Comparison of ENCODE assay signal across 13 cellular contexts in genomic region chr13:109783447-109783814, GRCh38. TPM values are rescaled to one million over a fixed set of nuclear protein-coding genes. Genes with fewer than 3 reads are reported as not detected.
DNase-seq lines count a peak whose midpoint lies in the region; ATAC-seq, FAIRE-seq and TF ChIP-seq lines count a peak whose summit lies in the region.
"Had no signal": no experiment of that assay in that cellular context is flagged by ENCODE, and none has a peak within 500 bp of the region (broad histone marks: within the 10 kb centered on the region; RNA-seq: fewer than 3 reads in every experiment).

No MANE protein-coding gene starts in this region.

- H3K27me3 ChIP-seq in GM23338 (ENCODE audit: insufficient read depth) (no peaks in the 10 kb centered on the region; the same call in 1 of the 2 replicates), astrocyte (ENCODE audit: insufficient read depth, low read length) (no peaks in the 10 kb centered on the region), lower lobe of right lung (ENCODE audit: low read depth) (no peaks in the 10 kb centered on the region)

- peak overlapping the region; percentile 85 for H3K4me2 ChIP-seq in GM23338
- H3K4me2 ChIP-seq in astrocyte (ENCODE audit: low read length), result peak overlapping the region; percentile 91

- H3K9me2 ChIP-seq in GM23338 (ENCODE audit: insufficient read depth), result no peaks in the 10 kb centered on the region

- intact Hi-C loops in lower lobe of right lung (cut with DNase I), result no loop called here

- peaks cover 34% of the 10 kb centered on the region for H3K4me1 Mint-ChIP-seq in GM23338
- peaks cover 25% of the 10 kb centered on the region for H3K4me1 Mint-ChIP-seq in astrocyte (ENCODE audit: low read depth, unreplicated experiment)

- H3K9me3 ChIP-seq in astrocyte (ENCODE audit: insufficient read depth, low read depth, low read length) (no peaks in the 10 kb centered on the region), lower lobe of right lung (no peaks in the 10 kb centered on the region)

- peaks cover 14% of the 10 kb centered on the region; the same call in 2 of the 3 replicates for H3K36me3 Mint-ChIP-seq in GM23338 (ENCODE audit: low read depth)
- peaks cover 4% of the 10 kb centered on the region for H3K36me3 Mint-ChIP-seq in astrocyte (ENCODE audit: low read depth, unreplicated experiment)

- H3K79me2 ChIP-seq in GM23338 (replicated peaks; ENCODE audit: insufficient read depth), result peaks cover 41% of the 10 kb centered on the region
- peaks cover 64% of the 10 kb centered on the region for H3K79me2 ChIP-seq in astrocyte (ENCODE audit: insufficient read depth, low read length)

- TF ChIP-seq CTCF in 22Rv1 (IDR thresholded peaks at IDR 0.05), result no peak
- peak in 1 of 2 experiments; percentile 59; a peak in 2 of 4 replicates for TF ChIP-seq CTCF in GM23338 (conservative IDR thresholded peaks at IDR 0.05; ENCODE audit: low read depth in 2 of 2)
- TF ChIP-seq CTCF in astrocyte (IDR thresholded peaks at IDR 0.05; ENCODE audit: insufficient read depth, low read depth, low read length), result no peak
- no peak for TF ChIP-seq CTCF in lower lobe of right lung (IDR thresholded peaks at IDR 0.05)
- no peak for TF ChIP-seq CTCF in omental fat pad (IDR thresholded peaks at IDR 0.05)

- peak overlapping the region; percentile 21; the same call in 1 of the 3 replicates for H3K4me3 Mint-ChIP-seq in GM23338
- no peak overlapping the region for H3K4me3 Mint-ChIP-seq in astrocyte (ENCODE audit: unreplicated experiment)
- H3K4me3 Mint-ChIP-seq: activated T-cell treated with anti-CD3 and anti-CD28 coated beads, Interleukin-2, amount 50 U/mL, for 24 hours had no signal

- no peak overlapping the region for H3K27ac Mint-ChIP-seq in GM23338
- no peak overlapping the region for H3K27ac Mint-ChIP-seq in astrocyte (ENCODE audit: unreplicated experiment)
- H3K27ac Mint-ChIP-seq: activated T-cell treated with anti-CD3 and anti-CD28 coated beads, Interleukin-2, amount 50 U/mL, for 24 hours had no signal

- no peak for FAIRE-seq in astrocyte (lab: Jason Lieb, UNC)

- H3K36me3 ChIP-seq in GM23338 (ENCODE audit: insufficient read depth) (no peaks in the 10 kb centered on the region), astrocyte (ENCODE audit: insufficient read depth, low read length) (no peaks in the 10 kb centered on the region), lower lobe of right lung (peaks cover 35% of the 10 kb centered on the region)

- H3K27ac ChIP-seq in 22Rv1, result peak overlapping the region; percentile 90
- no peak overlapping the region for H3K27ac ChIP-seq in GM23338 (ENCODE audit: low read depth)
- H3K27ac ChIP-seq in astrocyte (ENCODE audit: low read depth, low read length), result no peak overlapping the region
- H3K27ac ChIP-seq in lower lobe of right lung, result no peak overlapping the region

- peak; percentile 81 for DNase-seq in GM23338 (ENCODE audit: low spot score)
- no peak for DNase-seq in astrocyte (ENCODE audit: low read depth)
- DNase-seq in lower lobe of right lung, result no peak
- DNase-seq in NCI-H2227 treated with DMSO at 0.1 percent for 48 hours (lab: John Stamatoyannopoulos, UW), result no peak
- DNase-seq in omental fat pad (ENCODE audit: low spot score), result no peak
- DNase-seq: activated T-cell treated with anti-CD3 and anti-CD28 coated beads, Interleukin-2, amount 50 U/mL, for 24 hours; cerebellar nuclear complex; NCI-H1436 treated with DMSO at 0.1 percent for 48 hours; stimulated activated CD8-positive, alpha-beta memory T cell treated with anti-CD3 and anti-CD28 coated beads, Interleukin-4, amount 100 ng/mL, for 48 hours had no signal

- peak overlapping the region; percentile 69 for H3K4me3 ChIP-seq in GM23338
- H3K4me3 ChIP-seq in astrocyte (ENCODE audit: insufficient read depth, low read depth, low read length), result no peak overlapping the region
- peak overlapping the region; percentile 59 for H3K4me3 ChIP-seq in lower lobe of right lung

- H3K4me1 ChIP-seq in GM23338 (ENCODE audit: insufficient read depth) (peaks cover 35% of the 10 kb centered on the region), astrocyte (ENCODE audit: insufficient read depth, low read length) (peaks cover 30% of the 10 kb centered on the region), lower lobe of right lung (peaks cover 60% of the 10 kb centered on the region)

- H4K20me1 ChIP-seq in GM23338 (replicated peaks; ENCODE audit: insufficient read depth), result peaks cover 26% of the 10 kb centered on the region
- peaks cover 30% of the 10 kb centered on the region for H4K20me1 ChIP-seq in astrocyte (ENCODE audit: insufficient read depth, low read length)

- peak; percentile 50 for ATAC-seq in GM23338
- no peak for ATAC-seq in lower lobe of right lung
- ATAC-seq in HG02884 (IDR thresholded peaks at IDR 0.05; ENCODE audit: unreplicated experiment), result no peak
- no peak for ATAC-seq in omental fat pad (ENCODE audit: low FRiP score)
- no peak for ATAC-seq in HG03469 (IDR thresholded peaks at IDR 0.05; ENCODE audit: unreplicated experiment)

- no peaks in the 10 kb centered on the region for H3F3A ChIP-seq in GM23338 (replicated peaks; ENCODE audit: low read depth)

- H3K9ac ChIP-seq in astrocyte (ENCODE audit: low read length), result no peak overlapping the region

- H3K9me3 Mint-ChIP-seq in GM23338, result no peaks in the 10 kb centered on the region
- no peaks in the 10 kb centered on the region for H3K9me3 Mint-ChIP-seq in astrocyte (ENCODE audit: unreplicated experiment)
- H3K9me3 Mint-ChIP-seq: activated T-cell treated with anti-CD3 and anti-CD28 coated beads, Interleukin-2, amount 50 U/mL, for 24 hours; CD4-positive, alpha-beta T cell had no signal

- H2AFZ ChIP-seq in GM23338 (no peak overlapping the region), astrocyte (ENCODE audit: low read depth, low read length) (no peak overlapping the region)

- H3K27me3 Mint-ChIP-seq in GM23338 (ENCODE audit: insufficient read depth, low read depth, poor library complexity), result peaks cover 2% of the 10 kb centered on the region
- H3K27me3 Mint-ChIP-seq in astrocyte (ENCODE audit: low read depth, unreplicated experiment), result no peaks in the 10 kb centered on the region
- H3K27me3 Mint-ChIP-seq: CD4-positive, alpha-beta T cell had no signal

TF ChIP-seq in GM23338, 12 proteins besides CTCF, POLR2A, EP300 and RAD21 (continues in another document):
- TF ChIP-seq, protein P1, sequence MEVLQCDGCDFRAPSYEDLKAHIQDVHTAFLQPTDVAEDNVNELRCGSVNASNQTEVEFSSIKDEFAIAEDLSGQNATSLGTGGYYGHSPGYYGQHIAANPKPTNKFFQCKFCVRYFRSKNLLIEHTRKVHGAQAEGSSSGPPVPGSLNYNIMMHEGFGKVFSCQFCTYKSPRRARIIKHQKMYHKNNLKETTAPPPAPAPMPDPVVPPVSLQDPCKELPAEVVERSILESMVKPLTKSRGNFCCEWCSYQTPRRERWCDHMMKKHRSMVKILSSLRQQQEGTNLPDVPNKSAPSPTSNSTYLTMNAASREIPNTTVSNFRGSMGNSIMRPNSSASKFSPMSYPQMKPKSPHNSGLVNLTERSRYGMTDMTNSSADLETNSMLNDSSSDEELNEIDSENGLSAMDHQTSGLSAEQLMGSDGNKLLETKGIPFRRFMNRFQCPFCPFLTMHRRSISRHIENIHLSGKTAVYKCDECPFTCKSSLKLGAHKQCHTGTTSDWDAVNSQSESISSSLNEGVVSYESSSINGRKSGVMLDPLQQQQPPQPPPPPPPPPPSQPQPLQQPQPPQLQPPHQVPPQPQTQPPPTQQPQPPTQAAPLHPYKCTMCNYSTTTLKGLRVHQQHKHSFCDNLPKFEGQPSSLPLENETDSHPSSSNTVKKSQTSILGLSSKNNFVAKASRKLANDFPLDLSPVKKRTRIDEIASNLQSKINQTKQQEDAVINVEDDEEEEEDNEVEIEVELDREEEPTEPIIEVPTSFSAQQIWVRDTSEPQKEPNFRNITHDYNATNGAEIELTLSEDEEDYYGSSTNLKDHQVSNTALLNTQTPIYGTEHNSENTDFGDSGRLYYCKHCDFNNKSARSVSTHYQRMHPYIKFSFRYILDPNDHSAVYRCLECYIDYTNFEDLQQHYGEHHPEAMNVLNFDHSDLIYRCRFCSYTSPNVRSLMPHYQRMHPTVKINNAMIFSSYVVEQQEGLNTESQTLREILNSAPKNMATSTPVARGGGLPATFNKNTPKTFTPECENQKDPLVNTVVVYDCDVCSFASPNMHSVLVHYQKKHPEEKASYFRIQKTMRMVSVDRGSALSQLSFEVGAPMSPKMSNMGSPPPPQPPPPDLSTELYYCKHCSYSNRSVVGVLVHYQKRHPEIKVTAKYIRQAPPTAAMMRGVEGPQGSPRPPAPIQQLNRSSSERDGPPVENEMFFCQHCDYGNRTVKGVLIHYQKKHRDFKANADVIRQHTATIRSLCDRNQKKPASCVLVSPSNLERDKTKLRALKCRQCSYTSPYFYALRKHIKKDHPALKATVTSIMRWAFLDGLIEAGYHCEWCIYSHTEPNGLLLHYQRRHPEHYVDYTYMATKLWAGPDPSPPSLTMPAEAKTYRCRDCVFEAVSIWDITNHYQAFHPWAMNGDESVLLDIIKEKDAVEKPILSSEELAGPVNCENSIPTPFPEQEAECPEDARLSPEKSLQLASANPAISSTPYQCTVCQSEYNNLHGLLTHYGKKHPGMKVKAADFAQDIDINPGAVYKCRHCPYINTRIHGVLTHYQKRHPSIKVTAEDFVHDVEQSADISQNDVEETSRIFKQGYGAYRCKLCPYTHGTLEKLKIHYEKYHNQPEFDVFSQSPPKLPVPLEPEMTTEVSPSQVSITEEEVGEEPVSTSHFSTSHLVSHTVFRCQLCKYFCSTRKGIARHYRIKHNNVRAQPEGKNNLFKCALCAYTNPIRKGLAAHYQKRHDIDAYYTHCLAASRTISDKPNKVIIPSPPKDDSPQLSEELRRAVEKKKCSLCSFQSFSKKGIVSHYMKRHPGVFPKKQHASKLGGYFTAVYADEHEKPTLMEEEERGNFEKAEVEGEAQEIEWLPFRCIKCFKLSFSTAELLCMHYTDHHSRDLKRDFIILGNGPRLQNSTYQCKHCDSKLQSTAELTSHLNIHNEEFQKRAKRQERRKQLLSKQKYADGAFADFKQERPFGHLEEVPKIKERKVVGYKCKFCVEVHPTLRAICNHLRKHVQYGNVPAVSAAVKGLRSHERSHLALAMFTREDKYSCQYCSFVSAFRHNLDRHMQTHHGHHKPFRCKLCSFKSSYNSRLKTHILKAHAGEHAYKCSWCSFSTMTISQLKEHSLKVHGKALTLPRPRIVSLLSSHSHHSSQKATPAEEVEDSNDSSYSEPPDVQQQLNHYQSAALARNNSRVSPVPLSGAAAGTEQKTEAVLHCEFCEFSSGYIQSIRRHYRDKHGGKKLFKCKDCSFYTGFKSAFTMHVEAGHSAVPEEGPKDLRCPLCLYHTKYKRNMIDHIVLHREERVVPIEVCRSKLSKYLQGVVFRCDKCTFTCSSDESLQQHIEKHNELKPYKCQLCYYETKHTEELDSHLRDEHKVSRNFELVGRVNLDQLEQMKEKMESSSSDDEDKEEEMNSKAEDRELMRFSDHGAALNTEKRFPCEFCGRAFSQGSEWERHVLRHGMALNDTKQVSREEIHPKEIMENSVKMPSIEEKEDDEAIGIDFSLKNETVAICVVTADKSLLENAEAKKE (CRISPR knock-in tag; IDR thresholded peaks at IDR 0.05), result no peak

RNA-seq across cellular contexts. Expression of gene IRS2, which starts 3.0 kb away (rescaled TPM):
- total RNA-seq in GM23338 (2014; rRNA removed; shearing (Covaris generic)), result 12.4 and 14.5 TPM in 2 replicates
- 3.6 and 4.0 TPM in 2 replicates for polyA plus RNA-seq in GM23338 (2016; fragmentation: Nextera tagmentation; extraction: Ambion mirVana)
- total RNA-seq in astrocyte (14.4 and 20.1 TPM in 2 replicates), lower lobe of right lung (34.0 TPM), omental fat pad (10 to 100 TPM; 25.2 to 70.9 (median 34.2) TPM)
